11 cellular contexts compared by ENCODE assay signal in genomic region chr12:123801573-123802178, GRCh38. TPM values are rescaled to one million over a fixed set of nuclear protein-coding genes. Genes with fewer than 3 reads are reported as not detected.
DNase-seq lines count a peak whose midpoint lies in the region; ATAC-seq and TF ChIP-seq lines count a peak whose summit lies in the region.
"Had no signal": no experiment of that assay in that cellular context is flagged by ENCODE, and none has a peak within 500 bp of the region (broad histone marks: within the 10 kb centered on the region; RNA-seq: fewer than 3 reads in every experiment).

No MANE protein-coding gene starts in this region.

- H3K27ac ChIP-seq in CD8-positive, alpha-beta T cell (ENCODE audit: low read depth, low read length), result no peak overlapping the region
- H3K27ac ChIP-seq in liver (ENCODE audit: low read depth in 1 of 2, low read length in 2 of 2) (no peak overlapping the region), gastrocnemius medialis (no peak overlapping the region)
- H3K27ac ChIP-seq: neutrophil, SJSA1 had no signal

- no peak overlapping the region for H3K9ac ChIP-seq in liver (ENCODE audit: low read depth in 1 of 2, low read length in 2 of 2)

- H3K36me3 ChIP-seq in CD8-positive, alpha-beta T cell (ENCODE audit: insufficient read depth, low read length), result no peaks in the 10 kb centered on the region
- H3K36me3 ChIP-seq in liver (ENCODE audit: control insufficient read depth in 4 of 4, insufficient read depth in 3 of 4, low read depth in 1 of 4, low read length in 3 of 4), result no peaks in the 10 kb centered on the region
- no peaks in the 10 kb centered on the region for H3K36me3 ChIP-seq in gastrocnemius medialis
- H3K36me3 ChIP-seq: neutrophil, SJSA1 had no signal

- H3K4me3 Mint-ChIP-seq in CD8-positive, alpha-beta T cell, result no peak overlapping the region
- H3K4me3 Mint-ChIP-seq: stimulated activated naive CD8-positive, alpha-beta T cell treated with anti-CD3 and anti-CD28 coated beads, Interleukin-15, Interleukin-2, amounts not matched to agents 100 ng/mL and 50 ng/mL, for 24 hours had no signal

- in situ Hi-C loops in KBM-7 (cut with MboI; ENCODE audit: low pct_unique_long_range_greater_than_20kb, low sequenced_read_pairs), result no loop called here
- in situ Hi-C loops in gastrocnemius medialis (cut with MboI; ENCODE audit: low sequenced_read_pairs in 4 of 4), result no loop called here

- H3K9me3 Mint-ChIP-seq in CD8-positive, alpha-beta T cell, result no peaks in the 10 kb centered on the region
- H3K9me3 Mint-ChIP-seq: stimulated activated naive CD8-positive, alpha-beta T cell treated with anti-CD3 and anti-CD28 coated beads, Interleukin-15, Interleukin-2, amounts not matched to agents 100 ng/mL and 50 ng/mL, for 24 hours had no signal

- no peaks in the 10 kb centered on the region for H3K4me1 ChIP-seq in CD8-positive, alpha-beta T cell (ENCODE audit: insufficient read depth, low read length)
- H3K4me1 ChIP-seq in liver (ENCODE audit: control insufficient read depth in 4 of 4, insufficient read depth in 4 of 4, low read length in 3 of 4) (no peaks in the 10 kb centered on the region), gastrocnemius medialis (no peaks in the 10 kb centered on the region)
- H3K4me1 ChIP-seq: SJSA1 had no signal

- 49% methylated on average over 8 of the region's 8 CpGs for WGBS in liver

- H3K27ac Mint-ChIP-seq in CD8-positive, alpha-beta T cell, result no peak overlapping the region
- H3K27ac Mint-ChIP-seq: stimulated activated naive CD8-positive, alpha-beta T cell treated with anti-CD3 and anti-CD28 coated beads, Interleukin-15, Interleukin-2, amounts not matched to agents 100 ng/mL and 50 ng/mL, for 24 hours had no signal

- POLR2A ChIA-PET in CD8-positive, alpha-beta T cell (lab: Charles Lee), result no interaction called here

- no peak overlapping the region for H3K4me3 ChIP-seq in CD8-positive, alpha-beta T cell (ENCODE audit: low read depth, low read length)
- H3K4me3 ChIP-seq in liver (ENCODE audit: low read depth in 1 of 3, low read length in 3 of 3) (no peak overlapping the region), gastrocnemius medialis (no peak overlapping the region)
- H3K4me3 ChIP-seq: SJSA1 had no signal

- no peak for ATAC-seq in CD8-positive, alpha-beta T cell
- ATAC-seq in gastrocnemius medialis (no peak), HG02678 (IDR thresholded peaks at IDR 0.05; ENCODE audit: unreplicated experiment) (no peak)

- no peaks in the 10 kb centered on the region for H3K36me3 Mint-ChIP-seq in CD8-positive, alpha-beta T cell

- TF ChIP-seq POLR2A in gastrocnemius medialis (IDR thresholded peaks at IDR 0.05), result no peak

- TF ChIP-seq CTCF in CD8-positive, alpha-beta T cell (IDR thresholded peaks at IDR 0.05), result peak; percentile 22
- TF ChIP-seq CTCF in liver (IDR thresholded peaks at IDR 0.05; ENCODE audit: low read depth, low read length, missing input control) (no peak), gastrocnemius medialis (IDR thresholded peaks at IDR 0.05 in 4 of 5, conservative IDR thresholded peaks at IDR 0.05 in 1 of 5) (no peak)

- intact Hi-C loops in CD8-positive, alpha-beta T cell (cut with DNase I, micrococcal nuclease), result loop anchor here (1.0 to 5.0 kb wide), 2 partner anchors 181 to 183 kb away; no protein-coding TSS in a partner anchor
- intact Hi-C loops in gastrocnemius medialis (cut with DNase I; ENCODE audit: low total_unique reads), result no loop called here

- no peak for DNase-seq in CD8-positive, alpha-beta T cell
- DNase-seq in KBM-7, result peak; percentile 45
- DNase-seq in amniotic stem cell (lab: John Stamatoyannopoulos, UW), result peak; percentile 10
- DNase-seq in NCI-H524 treated with DMSO at 0.1 percent for 48 hours (lab: John Stamatoyannopoulos, UW), result no peak
- DNase-seq in stimulated activated CD4-positive, alpha-beta T cell treated with anti-CD3 and anti-CD28 coated beads, Interleukin-4, amount 100 ng/mL, for 1 hour, result no peak
- no peak for DNase-seq in gastrocnemius medialis

- CTCF ChIA-PET in CD8-positive, alpha-beta T cell (lab: Charles Lee), result interaction anchor here (1.1 kb wide), 1 partner anchor 182 kb away, joined by 3 read pairs; no protein-coding TSS in a partner anchor

- H3K27me3 Mint-ChIP-seq in CD8-positive, alpha-beta T cell (ENCODE audit: low read depth), result no peaks in the 10 kb centered on the region

- no peaks in the 10 kb centered on the region for H3K27me3 ChIP-seq in CD8-positive, alpha-beta T cell (ENCODE audit: insufficient read depth, low read length)
- H3K27me3 ChIP-seq in liver (ENCODE audit: control insufficient read depth in 4 of 4, insufficient read depth in 4 of 4, low read length in 3 of 4) (no peaks in the 10 kb centered on the region), gastrocnemius medialis (no peaks in the 10 kb centered on the region)
- H3K27me3 ChIP-seq: neutrophil, SJSA1 had no signal

- TF ChIP-seq RAD21 in liver (IDR thresholded peaks at IDR 0.05), result peak; percentile 34 to 63

- H3K4me1 Mint-ChIP-seq in CD8-positive, alpha-beta T cell (ENCODE audit: low read depth), result no peaks in the 10 kb centered on the region

- no peaks in the 10 kb centered on the region for H3K9me3 ChIP-seq in CD8-positive, alpha-beta T cell (ENCODE audit: low read length)
- H3K9me3 ChIP-seq in liver (ENCODE audit: control insufficient read depth in 4 of 4, low read length in 3 of 4), result no peaks in the 10 kb centered on the region
- no peaks in the 10 kb centered on the region for H3K9me3 ChIP-seq in gastrocnemius medialis
- H3K9me3 ChIP-seq: neutrophil, SJSA1 had no signal

TF ChIP-seq in liver, 16 proteins besides CTCF, POLR2A, EP300 and RAD21:
- TF ChIP-seq SP1 (IDR thresholded peaks at IDR 0.05) (no peak), EGR1 (IDR thresholded peaks at IDR 0.05; ENCODE audit: low read depth in 2 of 2) (no peak), RXRA (IDR thresholded peaks at IDR 0.05) (no peak), REST (IDR thresholded peaks at IDR 0.05) (no peak), FOXA2 (IDR thresholded peaks at IDR 0.05) (no peak), FOXA1 (IDR thresholded peaks at IDR 0.05) (no peak), TAF1 (conservative IDR thresholded peaks at IDR 0.05) (no peak), ZBTB33 (IDR thresholded peaks at IDR 0.05) (no peak), YY1 (IDR thresholded peaks at IDR 0.05) (no peak), NR2F2 (IDR thresholded peaks at IDR 0.05) (no peak), ATF3 (IDR thresholded peaks at IDR 0.05) (no peak), HNF4A (conservative IDR thresholded peaks at IDR 0.05) (no peak), MAX (IDR thresholded peaks at IDR 0.05) (no peak), JUND (IDR thresholded peaks at IDR 0.05) (no peak), HNF4G (IDR thresholded peaks at IDR 0.05) (no peak), GABPA (IDR thresholded peaks at IDR 0.05 in 1 of 2, conservative IDR thresholded peaks at IDR 0.05 in 1 of 2) (no peak)

RNA-seq across cellular contexts. Expression of gene DNAH10, which starts 39.6 kb away (rescaled TPM):
- total RNA-seq in CD8-positive, alpha-beta T cell, result under 1 TPM; 0.16 to 0.19 TPM
- total RNA-seq in liver (under 1 TPM; 0.05 to 0.08 TPM), gastrocnemius medialis (under 1 TPM in 2 of 4 donors, not detected in 2; 0.18 to 0.65 TPM)
- polyA plus RNA-seq in liver, result under 1 TPM; 0.05 to 0.47 TPM

Comparison
In these comparisons a context has a peak if more than half of its experiments do, and no peak if none do; other contexts are left out.
1. DNase-seq: peak in KBM-7 (single experiment) and amniotic stem cell (single experiment); none in CD8-positive, alpha-beta T cell (0 of 7), NCI-H524 treated with DMSO at 0.1 percent for 48 hours (single experiment), stimulated activated CD4-positive, alpha-beta T cell treated with anti-CD3 and anti-CD28 coated beads, Interleukin-4, amount 100 ng/mL, for 1 hour (single experiment) and gastrocnemius medialis (0 of 2).